Comparison of ENCODE assay signal across 1 cellular context in genomic region chr18:49628993-49629795, GRCh38.
TF ChIP-seq lines count a peak whose summit lies in the region.

No MANE protein-coding gene starts in this region.

TF ChIP-seq in GM23338, 12 proteins besides CTCF, POLR2A, EP300 and RAD21 (continued from another document):
- TF ChIP-seq, protein P1, sequence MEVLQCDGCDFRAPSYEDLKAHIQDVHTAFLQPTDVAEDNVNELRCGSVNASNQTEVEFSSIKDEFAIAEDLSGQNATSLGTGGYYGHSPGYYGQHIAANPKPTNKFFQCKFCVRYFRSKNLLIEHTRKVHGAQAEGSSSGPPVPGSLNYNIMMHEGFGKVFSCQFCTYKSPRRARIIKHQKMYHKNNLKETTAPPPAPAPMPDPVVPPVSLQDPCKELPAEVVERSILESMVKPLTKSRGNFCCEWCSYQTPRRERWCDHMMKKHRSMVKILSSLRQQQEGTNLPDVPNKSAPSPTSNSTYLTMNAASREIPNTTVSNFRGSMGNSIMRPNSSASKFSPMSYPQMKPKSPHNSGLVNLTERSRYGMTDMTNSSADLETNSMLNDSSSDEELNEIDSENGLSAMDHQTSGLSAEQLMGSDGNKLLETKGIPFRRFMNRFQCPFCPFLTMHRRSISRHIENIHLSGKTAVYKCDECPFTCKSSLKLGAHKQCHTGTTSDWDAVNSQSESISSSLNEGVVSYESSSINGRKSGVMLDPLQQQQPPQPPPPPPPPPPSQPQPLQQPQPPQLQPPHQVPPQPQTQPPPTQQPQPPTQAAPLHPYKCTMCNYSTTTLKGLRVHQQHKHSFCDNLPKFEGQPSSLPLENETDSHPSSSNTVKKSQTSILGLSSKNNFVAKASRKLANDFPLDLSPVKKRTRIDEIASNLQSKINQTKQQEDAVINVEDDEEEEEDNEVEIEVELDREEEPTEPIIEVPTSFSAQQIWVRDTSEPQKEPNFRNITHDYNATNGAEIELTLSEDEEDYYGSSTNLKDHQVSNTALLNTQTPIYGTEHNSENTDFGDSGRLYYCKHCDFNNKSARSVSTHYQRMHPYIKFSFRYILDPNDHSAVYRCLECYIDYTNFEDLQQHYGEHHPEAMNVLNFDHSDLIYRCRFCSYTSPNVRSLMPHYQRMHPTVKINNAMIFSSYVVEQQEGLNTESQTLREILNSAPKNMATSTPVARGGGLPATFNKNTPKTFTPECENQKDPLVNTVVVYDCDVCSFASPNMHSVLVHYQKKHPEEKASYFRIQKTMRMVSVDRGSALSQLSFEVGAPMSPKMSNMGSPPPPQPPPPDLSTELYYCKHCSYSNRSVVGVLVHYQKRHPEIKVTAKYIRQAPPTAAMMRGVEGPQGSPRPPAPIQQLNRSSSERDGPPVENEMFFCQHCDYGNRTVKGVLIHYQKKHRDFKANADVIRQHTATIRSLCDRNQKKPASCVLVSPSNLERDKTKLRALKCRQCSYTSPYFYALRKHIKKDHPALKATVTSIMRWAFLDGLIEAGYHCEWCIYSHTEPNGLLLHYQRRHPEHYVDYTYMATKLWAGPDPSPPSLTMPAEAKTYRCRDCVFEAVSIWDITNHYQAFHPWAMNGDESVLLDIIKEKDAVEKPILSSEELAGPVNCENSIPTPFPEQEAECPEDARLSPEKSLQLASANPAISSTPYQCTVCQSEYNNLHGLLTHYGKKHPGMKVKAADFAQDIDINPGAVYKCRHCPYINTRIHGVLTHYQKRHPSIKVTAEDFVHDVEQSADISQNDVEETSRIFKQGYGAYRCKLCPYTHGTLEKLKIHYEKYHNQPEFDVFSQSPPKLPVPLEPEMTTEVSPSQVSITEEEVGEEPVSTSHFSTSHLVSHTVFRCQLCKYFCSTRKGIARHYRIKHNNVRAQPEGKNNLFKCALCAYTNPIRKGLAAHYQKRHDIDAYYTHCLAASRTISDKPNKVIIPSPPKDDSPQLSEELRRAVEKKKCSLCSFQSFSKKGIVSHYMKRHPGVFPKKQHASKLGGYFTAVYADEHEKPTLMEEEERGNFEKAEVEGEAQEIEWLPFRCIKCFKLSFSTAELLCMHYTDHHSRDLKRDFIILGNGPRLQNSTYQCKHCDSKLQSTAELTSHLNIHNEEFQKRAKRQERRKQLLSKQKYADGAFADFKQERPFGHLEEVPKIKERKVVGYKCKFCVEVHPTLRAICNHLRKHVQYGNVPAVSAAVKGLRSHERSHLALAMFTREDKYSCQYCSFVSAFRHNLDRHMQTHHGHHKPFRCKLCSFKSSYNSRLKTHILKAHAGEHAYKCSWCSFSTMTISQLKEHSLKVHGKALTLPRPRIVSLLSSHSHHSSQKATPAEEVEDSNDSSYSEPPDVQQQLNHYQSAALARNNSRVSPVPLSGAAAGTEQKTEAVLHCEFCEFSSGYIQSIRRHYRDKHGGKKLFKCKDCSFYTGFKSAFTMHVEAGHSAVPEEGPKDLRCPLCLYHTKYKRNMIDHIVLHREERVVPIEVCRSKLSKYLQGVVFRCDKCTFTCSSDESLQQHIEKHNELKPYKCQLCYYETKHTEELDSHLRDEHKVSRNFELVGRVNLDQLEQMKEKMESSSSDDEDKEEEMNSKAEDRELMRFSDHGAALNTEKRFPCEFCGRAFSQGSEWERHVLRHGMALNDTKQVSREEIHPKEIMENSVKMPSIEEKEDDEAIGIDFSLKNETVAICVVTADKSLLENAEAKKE (CRISPR knock-in tag; IDR thresholded peaks at IDR 0.05), result no peak
- no peak for TF ChIP-seq CREB1 (CRISPR knock-in tag; IDR thresholded peaks at IDR 0.05; ENCODE audit: low read depth)
- TF ChIP-seq JUNB (IDR thresholded peaks at IDR 0.05; ENCODE audit: unreplicated experiment), result no peak
- TF ChIP-seq ZNF114 (CRISPR knock-in tag; IDR thresholded peaks at IDR 0.05), result no peak
- no peak for TF ChIP-seq STAT1 (IDR thresholded peaks at IDR 0.05; ENCODE audit: unreplicated experiment)
- no peak for TF ChIP-seq ZNF331 (CRISPR knock-in tag; IDR thresholded peaks at IDR 0.05; ENCODE audit: low read depth)
